Comparison of ENCODE assay signal across 8 cellular contexts in genomic region chr3:154758109-154758868, GRCh38.
DNase-seq lines count a peak whose midpoint lies in the region; ATAC-seq and TF ChIP-seq lines count a peak whose summit lies in the region.

No MANE protein-coding gene starts in this region.

- TF ChIP-seq POLR2A in prostate gland (IDR thresholded peaks at IDR 0.05), result no peak

- TF ChIP-seq CTCF in prostate gland (IDR thresholded peaks at IDR 0.05) (peak in 3 of 4 experiments; percentile 54 to 66 (median 55)), ascending aorta (IDR thresholded peaks at IDR 0.05) (peak in 1 of 3 experiments; percentile 45)

- no peaks in the 10 kb centered on the region for H3K9me3 ChIP-seq in prostate gland
- H3K9me3 ChIP-seq in ascending aorta, result no peaks in the 10 kb centered on the region

- H3K36me3 ChIP-seq in prostate gland (no peaks in the 10 kb centered on the region), ascending aorta (no peaks in the 10 kb centered on the region)

- no peaks in the 10 kb centered on the region for H3K27me3 ChIP-seq in prostate gland (replicated peaks; ENCODE audit: insufficient read depth)
- H3K27me3 ChIP-seq in ascending aorta, result no peaks in the 10 kb centered on the region

- intact Hi-C loops in prostate gland (cut with DNase I), result no loop called here
- intact Hi-C loops in posterior vena cava (cut with DNase I), result no loop called here
- intact Hi-C loops in ascending aorta (cut with DNase I), result no loop called here

- no peak for ATAC-seq in GM21619 (IDR thresholded peaks at IDR 0.05; ENCODE audit: unreplicated experiment)

- 4% methylated on average over 5 of the region's 5 CpGs for WGBS in prostate gland

- no peak overlapping the region for H3K27ac ChIP-seq in prostate gland
- H3K27ac ChIP-seq in ascending aorta, result no peak overlapping the region

- no peaks in the 10 kb centered on the region for H3K4me1 ChIP-seq in prostate gland (replicated peaks)
- H3K4me1 ChIP-seq in ascending aorta, result no peaks in the 10 kb centered on the region

- H3K4me3 ChIP-seq in prostate gland (no peak overlapping the region), ascending aorta (no peak overlapping the region)

- peak; percentile 0 for DNase-seq in NCI-H187 treated with DMSO at 0.1 percent for 48 hours (lab: John Stamatoyannopoulos, UW)
- DNase-seq in NCI-H187 (lab: John Stamatoyannopoulos, UW), result no peak
- DNase-seq in NCI-H226, result peak; percentile 14
- DNase-seq in dermis microvascular lymphatic vessel endothelial cell (ENCODE audit: low read depth in 2 of 2), result peak; percentile 1 to 3
- DNase-seq in prostate gland (ENCODE audit: low spot score), result peak; percentile 17
- DNase-seq in posterior vena cava (ENCODE audit: low spot score), result no peak
- no peak for DNase-seq in ascending aorta (ENCODE audit: low spot score in 2 of 2)

Comparison
In these comparisons a context has a peak if more than half of its experiments do, and no peak if none do; other contexts are left out.
1. DNase-seq: peak in NCI-H187 treated with DMSO at 0.1 percent for 48 hours (single experiment), NCI-H226 (single experiment), dermis microvascular lymphatic vessel endothelial cell (2 of 2) and prostate gland (single experiment); none in NCI-H187 (0 of 2), posterior vena cava (single experiment) and ascending aorta (0 of 2).